In the genomic region with DNA sequence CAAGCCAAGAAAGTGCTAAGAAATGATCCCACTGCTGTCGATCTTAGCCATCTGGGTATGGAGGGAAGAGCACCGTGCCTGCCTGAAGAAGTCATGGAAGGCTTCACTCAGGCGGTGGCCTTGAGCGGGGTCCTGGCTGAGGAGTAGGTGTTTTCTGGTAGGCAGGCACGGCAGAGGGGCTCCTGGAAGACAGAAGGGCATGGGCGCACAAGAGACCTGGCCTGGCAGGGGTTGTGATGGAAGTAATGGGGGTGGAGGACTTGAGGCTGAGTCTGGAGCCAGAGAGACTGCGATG, we compare ENCODE assay signal across 17 cellular contexts.
DNase-seq lines count a peak whose midpoint lies in the region; ATAC-seq, FAIRE-seq and TF ChIP-seq lines count a peak whose summit lies in the region.
"Had no signal": no experiment of that assay in that cellular context is flagged by ENCODE, and none has a peak within 500 bp of the region (broad histone marks: within the 10 kb centered on the region; RNA-seq: fewer than 3 reads in every experiment).

No MANE protein-coding gene starts in this region.

- no peak overlapping the region for H3K23ac ChIP-seq in H1 (ENCODE audit: insufficient read length)

- no peak overlapping the region for H3K14ac ChIP-seq in H1 (ENCODE audit: insufficient read length)

- no peak overlapping the region for H3K56ac ChIP-seq in H1 (replicated peaks; ENCODE audit: insufficient read length, low read depth, low read length)

- no peaks in the 10 kb centered on the region for H3K23me2 ChIP-seq in H1 (ENCODE audit: low read depth, low read length)

- H3K79me2 ChIP-seq in Karpas-422 (ENCODE audit: low read length) (no peaks in the 10 kb centered on the region), H1 (ENCODE audit: control insufficient read depth in 1 of 2, insufficient read depth in 2 of 2, low read length in 2 of 2) (no peaks in the 10 kb centered on the region), hepatocyte (no peaks in the 10 kb centered on the region)

- H2BK15ac ChIP-seq in H1 (ENCODE audit: low read length) = no peak overlapping the region

- TF ChIP-seq EP300 in H1 (IDR thresholded peaks at IDR 0.05; ENCODE audit: borderline replicate concordance in 1 of 2, low read depth in 2 of 2, low read length in 2 of 2) = no peak

- H2AFZ ChIP-seq in Karpas-422 (ENCODE audit: low read length) (no peak overlapping the region), H1 (ENCODE audit: low read length) (no peak overlapping the region), hepatocyte (no peak overlapping the region)

- no peak overlapping the region for H4K91ac ChIP-seq in H1 (replicated peaks; ENCODE audit: insufficient read length, low read length)

- H3K4me3 Mint-ChIP-seq in neural crest cell = no peak overlapping the region
- H3K4me3 Mint-ChIP-seq: CD8-positive, alpha-beta T cell; HFFc6 had no signal

- ATAC-seq in GM19467 (IDR thresholded peaks at IDR 0.05; ENCODE audit: unreplicated experiment) = no peak
- ATAC-seq: CD8-positive, alpha-beta T cell had no signal

- peak overlapping the region; percentile 60; the same call in 1 of the 2 replicates for H2BK5ac ChIP-seq in H1 (ENCODE audit: low read depth, low read length)

- H3K36me3 Mint-ChIP-seq in neural crest cell (ENCODE audit: low read depth) = peaks cover 3% of the 10 kb centered on the region
- H3K36me3 Mint-ChIP-seq: CD8-positive, alpha-beta T cell had no signal

- H3K27ac Mint-ChIP-seq in neural crest cell (ENCODE audit: unreplicated experiment) = peak overlapping the region; percentile 11
- H3K27ac Mint-ChIP-seq: CD8-positive, alpha-beta T cell; HFFc6 had no signal

- no peak for TF ChIP-seq CTCF in H1 (IDR thresholded peaks at IDR 0.05; ENCODE audit: control extremely low read depth in 1 of 3, insufficient read depth in 1 of 3, low read depth in 1 of 3, low read length in 3 of 3)
- no peak for TF ChIP-seq CTCF in neural crest cell (conservative IDR thresholded peaks at IDR 0.05)
- no peak for TF ChIP-seq CTCF in GM20000 (IDR thresholded peaks at IDR 0.05; ENCODE audit: extremely low read depth, missing control alignments)
- no peak for TF ChIP-seq CTCF in hepatocyte (IDR thresholded peaks at IDR 0.05; ENCODE audit: poor library complexity)

- H3K9me3 ChIP-seq in BLaER1 (no peaks in the 10 kb centered on the region), Karpas-422 (ENCODE audit: low read length) (no peaks in the 10 kb centered on the region), H1 (ENCODE audit: insufficient read depth in 2 of 2, low read depth in 1 of 2, low read length in 1 of 2) (no peaks in the 10 kb centered on the region), hepatocyte (ENCODE audit: low read depth) (no peaks in the 10 kb centered on the region)

- H3K27me3 ChIP-seq in BLaER1 (no peaks in the 10 kb centered on the region), Karpas-422 (ENCODE audit: low read length) (no peaks in the 10 kb centered on the region), H1 (replicated peaks in 1 of 4; ENCODE audit: control insufficient read depth in 3 of 4, extremely low read depth in 1 of 4, insufficient read depth in 3 of 4, low read length in 3 of 4) (no peaks in the 10 kb centered on the region), hepatocyte (no peaks in the 10 kb centered on the region)
- H3K27me3 ChIP-seq: BLaER1 treated with 17β-estradiol and CSF1 and Interleukin-3, amounts not matched to agents 10 nM and 100 nM had no signal

- no peak overlapping the region for H3K18ac ChIP-seq in H1 (ENCODE audit: extremely low read depth, low read length)

- no peak for FAIRE-seq in H1 (lab: Jason Lieb, UNC)
- FAIRE-seq: H54 had no signal

- CTCF ChIA-PET in H1 (lab: Charles Lee; ENCODE audit: partially characterized antibody) = interaction anchor here (1.6 kb wide), 1 partner anchor 9 kb away, joined by 5 read pairs; no protein-coding TSS in a partner anchor

- H4K8ac ChIP-seq in H1 (ENCODE audit: extremely low read depth, insufficient read depth, low read length) = no peak overlapping the region

- H2BK120ac ChIP-seq in H1 (replicated peaks; ENCODE audit: low read depth, low read length) = no peak overlapping the region

- H4K5ac ChIP-seq in H1 (ENCODE audit: insufficient read length, low read depth, low read length) = no peak overlapping the region

- H2AK5ac ChIP-seq in H1 (ENCODE audit: low read depth, low read length) = no peak overlapping the region

- H3K4ac ChIP-seq in H1 (replicated peaks; ENCODE audit: insufficient read length, low read depth, low read length) = no peak overlapping the region

- H3K4me2 ChIP-seq in BLaER1 = peak overlapping the region; percentile 41
- H3K4me2 ChIP-seq in Karpas-422 (ENCODE audit: low read depth, low read length, poor library complexity, severe bottlenecking) = no peak overlapping the region
- H3K4me2 ChIP-seq in H1 (ENCODE audit: insufficient read depth in 1 of 2, low read depth in 2 of 2, low read length in 2 of 2) = no peak overlapping the region; a peak in 1 of 4 replicates
- H3K4me2 ChIP-seq in hepatocyte = no peak overlapping the region

- H3K27ac ChIP-seq in BLaER1 (no peak overlapping the region), Karpas-422 (ENCODE audit: low read length) (no peak overlapping the region), H1 (ENCODE audit: low read depth, low read length) (no peak overlapping the region), hepatocyte (no peak overlapping the region)
- H3K27ac ChIP-seq: BLaER1 treated with 17β-estradiol and CSF1 and Interleukin-3, amounts not matched to agents 10 nM and 100 nM; HL-60 had no signal

- WGBS in H1 (ENCODE audit: extremely low coverage in 1 of 2, insufficient coverage in 1 of 2, insufficient read length in 1 of 2, insufficient replicate concordance in 2 of 2, low coverage in 1 of 2, low lambda C conversion rate in 2 of 2, missing lambda C conversion rate in 1 of 2), 2 experiments = 89% methylated on average over 7 of the region's 7 CpGs; no CpG with 5 or more reads in 1 of the 2 experiments
- 86% methylated on average over 7 of the region's 7 CpGs for WGBS in hepatocyte (ENCODE audit: low lambda C conversion rate, missing lambda C conversion rate)

- no peaks in the 10 kb centered on the region for H4K20me1 ChIP-seq in BLaER1
- no peaks in the 10 kb centered on the region for H4K20me1 ChIP-seq in Karpas-422 (ENCODE audit: insufficient read depth, low read depth, low read length)
- no peaks in the 10 kb centered on the region for H4K20me1 ChIP-seq in H1 (replicated peaks in 1 of 2; ENCODE audit: control insufficient read depth in 1 of 2, insufficient read depth in 2 of 2, low read length in 2 of 2)
- H4K20me1 ChIP-seq in hepatocyte (ENCODE audit: insufficient read depth, poor library complexity, severe bottlenecking) = no peaks in the 10 kb centered on the region
- H4K20me1 ChIP-seq: BLaER1 treated with 17β-estradiol and CSF1 and Interleukin-3, amounts not matched to agents 10 nM and 100 nM had no signal

- H3K9ac ChIP-seq in BLaER1 (no peak overlapping the region), Karpas-422 (ENCODE audit: low read length) (no peak overlapping the region), H1 (replicated peaks in 1 of 4; ENCODE audit: extremely low read depth in 1 of 4, low read depth in 3 of 4, low read length in 3 of 4) (no peak overlapping the region)

- H2BK12ac ChIP-seq in H1 (ENCODE audit: low read depth, low read length) = peak overlapping the region; percentile 14; the same call in 1 of the 2 replicates

- H3K36me3 ChIP-seq in BLaER1 (no peaks in the 10 kb centered on the region), Karpas-422 (ENCODE audit: insufficient read depth, low read length) (no peaks in the 10 kb centered on the region), H1 (ENCODE audit: control insufficient read depth in 2 of 4, insufficient read depth in 4 of 4, low read length in 3 of 4) (no peaks in the 10 kb centered on the region; a peak in 2 of 8 replicates), hepatocyte (replicated peaks; ENCODE audit: insufficient read depth, low read depth) (no peaks in the 10 kb centered on the region)
- H3K36me3 ChIP-seq: BLaER1 treated with 17β-estradiol and CSF1 and Interleukin-3, amounts not matched to agents 10 nM and 100 nM had no signal

- H2BK20ac ChIP-seq in H1 (ENCODE audit: low read length) = no peak overlapping the region

- DNase-seq in Karpas-422 = peak; percentile 17
- DNase-seq in H1 (ENCODE audit: low read depth in 1 of 2, low spot score in 2 of 2) = no peak
- no peak for DNase-seq in neural crest cell (ENCODE audit: low read depth, low spot score)
- no peak for DNase-seq in GM20000 (ENCODE audit: low spot score)
- no peak for DNase-seq in activated CD4-positive, alpha-beta T cell treated with anti-CD3 and anti-CD28 coated beads for 48 hours
- DNase-seq in hepatocyte (ENCODE audit: low spot score) = no peak
- DNase-seq: 8988T; Calu3; CD8-positive, alpha-beta T cell; DMS79 treated with DMSO at 0.1 percent for 48 hours; GF-D8; HFFc6 had no signal

- TF ChIP-seq RAD21 in H1 (IDR thresholded peaks at IDR 0.05 in 1 of 2, conservative IDR thresholded peaks at IDR 0.05 in 1 of 2; ENCODE audit: low read depth in 2 of 2, low read length in 2 of 2) = no peak

- no peaks in the 10 kb centered on the region; the same call in 1 of the 2 replicates for H3K79me1 ChIP-seq in H1 (ENCODE audit: low read depth, low read length)

- TF ChIP-seq POLR2A in H1 (IDR thresholded peaks at IDR 0.05; ENCODE audit: control extremely low read depth in 1 of 2, low read depth in 2 of 2, low read length in 2 of 2) = no peak

- H3K4me3 ChIP-seq in BLaER1 = no peak overlapping the region
- no peak overlapping the region for H3K4me3 ChIP-seq in Karpas-422 (ENCODE audit: low read length)
- no peak overlapping the region for H3K4me3 ChIP-seq in H1 (ENCODE audit: extremely low read depth in 1 of 4, insufficient read depth in 2 of 4, low read depth in 3 of 4, low read length in 4 of 4)
- no peak overlapping the region for H3K4me3 ChIP-seq in hepatocyte
- H3K4me3 ChIP-seq: BLaER1 treated with 17β-estradiol and CSF1 and Interleukin-3, amounts not matched to agents 10 nM and 100 nM had no signal

- peaks cover 11% of the 10 kb centered on the region for H3K27me3 Mint-ChIP-seq in neural crest cell (ENCODE audit: low read depth)

- H3K4me1 ChIP-seq in BLaER1 (peaks cover 34% of the 10 kb centered on the region), Karpas-422 (ENCODE audit: low read length) (no peaks in the 10 kb centered on the region), H1 (replicated peaks in 1 of 4; ENCODE audit: control insufficient read depth in 3 of 4, insufficient read depth in 4 of 4, low read length in 3 of 4) (peaks cover 3 to 22% (median 9%) of the 10 kb centered on the region in 4 experiments; a peak in 6 of 7 replicates), hepatocyte (ENCODE audit: insufficient read depth) (peaks cover 27% of the 10 kb centered on the region)

- POLR2A ChIA-PET in H1 (lab: Charles Lee; ENCODE audit: partially characterized antibody) = no interaction called here

- H3K9me2 ChIP-seq in Karpas-422 (replicated peaks; ENCODE audit: insufficient read depth, low read length) = no peaks in the 10 kb centered on the region
- no peaks in the 10 kb centered on the region for H3K9me2 ChIP-seq in hepatocyte (replicated peaks; ENCODE audit: insufficient read depth)

- no peaks in the 10 kb centered on the region for H3K9me3 Mint-ChIP-seq in neural crest cell
- H3K9me3 Mint-ChIP-seq: CD8-positive, alpha-beta T cell had no signal

- H3K4me1 Mint-ChIP-seq in neural crest cell = peaks cover 19% of the 10 kb centered on the region

TF ChIP-seq in H1, 55 proteins besides CTCF, POLR2A, EP300 and RAD21 (continues in another document):
- no peak for TF ChIP-seq SAP30 (IDR thresholded peaks at IDR 0.05; ENCODE audit: insufficient read depth, insufficient replicate concordance, low read length)
